Comparison of ENCODE assay signal across 16 cellular contexts in genomic region chr16:89412811-89413210, GRCh38.
DNase-seq lines count a peak whose midpoint lies in the region; ATAC-seq and TF ChIP-seq lines count a peak whose summit lies in the region.
"Had no signal": no experiment of that assay in that cellular context is flagged by ENCODE, and none has a peak within 500 bp of the region (broad histone marks: within the 10 kb centered on the region; RNA-seq: fewer than 3 reads in every experiment).

No MANE protein-coding gene starts in this region.

- H3F3A ChIP-seq in SK-N-SH (replicated peaks; ENCODE audit: insufficient read depth), result peaks cover 14% of the 10 kb centered on the region

- 94% methylated on average over 4 of the region's 4 CpGs for WGBS in SK-N-SH (ENCODE audit: low lambda C conversion rate)

- no peak for TF ChIP-seq EP300 in SK-N-SH (IDR thresholded peaks at IDR 0.05; ENCODE audit: borderline replicate concordance in 1 of 2, low read depth in 1 of 2, low read length in 1 of 2)

- H3K4me1 Mint-ChIP-seq in HFFc6 (ENCODE audit: low read depth) (peaks cover 57% of the 10 kb centered on the region), chondrocyte (ENCODE audit: low read depth) (peaks cover 79% of the 10 kb centered on the region)
- peaks cover 37 to 87% (median 86%) of the 10 kb centered on the region in 4 donors for H3K4me1 Mint-ChIP-seq in naive thymus-derived CD8-positive, alpha-beta T cell

- ATAC-seq in SK-N-SH treated with all-trans-retinoic acid at 6 μM for 48 hours, result no peak
- no peak for ATAC-seq in naive thymus-derived CD8-positive, alpha-beta T cell
- ATAC-seq in HG03571 (IDR thresholded peaks at IDR 0.05; ENCODE audit: unreplicated experiment), result no peak

- peaks cover 29 to 52% of the 10 kb centered on the region in 2 experiments for H3K4me1 ChIP-seq in SK-N-SH (ENCODE audit: control insufficient read depth in 1 of 2, insufficient read depth in 2 of 2, low read depth in 1 of 2, low read length in 1 of 2)

- no peak overlapping the region for H3K4me3 ChIP-seq in SK-N-SH (ENCODE audit: low read depth in 2 of 2, low read length in 1 of 2)
- H3K4me3 ChIP-seq: lung, ovary, SJSA1 had no signal

- 0 out of 2 replicates have a peak overlapping the region, but pooled peaks have one; percentile 11 for H3K4me2 ChIP-seq in SK-N-SH
- H3K4me2 ChIP-seq: KMS-11 had no signal

- peaks cover 95% of the 10 kb centered on the region for H3K79me2 ChIP-seq in SK-N-SH (ENCODE audit: insufficient read depth)

- H3K36me3 Mint-ChIP-seq in HFFc6 (ENCODE audit: low read depth) (no peaks in the 10 kb centered on the region; the same call in 1 of the 2 replicates), chondrocyte (ENCODE audit: low read depth) (no peaks in the 10 kb centered on the region)
- peaks cover 0 to 23% (median 4%) of the 10 kb centered on the region in 3 donors for H3K36me3 Mint-ChIP-seq in naive thymus-derived CD8-positive, alpha-beta T cell

- TF ChIP-seq RAD21 in SK-N-SH (IDR thresholded peaks at IDR 0.05; ENCODE audit: low read length), result no peak

- CTCF ChIA-PET in SK-N-SH (lab: Yijun Ruan, JAX), result no interaction called here

- peak overlapping the region in 1 of 2 experiments; percentile 17; a peak in 1 of 4 replicates for H3K27ac ChIP-seq in SK-N-SH (ENCODE audit: low read depth in 2 of 2, low read length in 1 of 2)
- H3K27ac ChIP-seq: brain microvascular endothelial cell, KMS-11, ovary, SJSA1 had no signal

- no peaks in the 10 kb centered on the region for H3K36me3 ChIP-seq in SK-N-SH (replicated peaks in 1 of 2; ENCODE audit: control insufficient read depth in 1 of 2, insufficient read depth in 2 of 2, low read length in 1 of 2)
- H3K36me3 ChIP-seq: brain microvascular endothelial cell, ovary had no signal

- no peaks in the 10 kb centered on the region for H3K27me3 ChIP-seq in SK-N-SH (ENCODE audit: insufficient read depth)
- H3K27me3 ChIP-seq: brain microvascular endothelial cell, ovary, SJSA1 had no signal

- H3K9me2 ChIP-seq in SK-N-SH, result no peaks in the 10 kb centered on the region

- no peak overlapping the region for H3K4me3 Mint-ChIP-seq in HFFc6
- no peak overlapping the region for H3K4me3 Mint-ChIP-seq in chondrocyte (ENCODE audit: unreplicated experiment)
- peak overlapping the region in 6 of 10 donors; percentile 15 to 62 (median 33) for H3K4me3 Mint-ChIP-seq in naive thymus-derived CD8-positive, alpha-beta T cell

- H3K27me3 Mint-ChIP-seq in HFFc6 (ENCODE audit: insufficient read depth), result peaks cover 3% of the 10 kb centered on the region; the same call in 1 of the 2 replicates
- no peaks in the 10 kb centered on the region for H3K27me3 Mint-ChIP-seq in chondrocyte (ENCODE audit: low read depth)
- H3K27me3 Mint-ChIP-seq in naive thymus-derived CD8-positive, alpha-beta T cell, result no peaks in the 10 kb centered on the region

- TF ChIP-seq CTCF in SK-N-SH (IDR thresholded peaks at IDR 0.05), result no peak
- no peak for TF ChIP-seq CTCF in HFFc6 (IDR thresholded peaks at IDR 0.05)
- no peak for TF ChIP-seq CTCF in chondrocyte (IDR thresholded peaks at IDR 0.05)

- no peaks in the 10 kb centered on the region for H3K9me3 ChIP-seq in SK-N-SH
- H3K9me3 ChIP-seq: ovary, SJSA1 had no signal

- H3K27ac Mint-ChIP-seq in HFFc6 (peak overlapping the region; percentile 46), chondrocyte (ENCODE audit: unreplicated experiment) (peak overlapping the region; percentile 78)
- H3K27ac Mint-ChIP-seq in naive thymus-derived CD8-positive, alpha-beta T cell, result peak overlapping the region; percentile 40 to 92 (median 80)

- no peak overlapping the region for H2AFZ ChIP-seq in SK-N-SH (ENCODE audit: low read depth)

- DNase-seq in SK-N-SH (peak; percentile 61), HFFc6 (no peak), chondrocyte (ENCODE audit: low spot score) (no peak), NCI-H526 treated with DMSO at 0.1 percent for 48 hours (lab: John Stamatoyannopoulos, UW) (no peak), COR-L47 (lab: John Stamatoyannopoulos, UW) (no peak)
- no peak for DNase-seq in naive thymus-derived CD8-positive, alpha-beta T cell
- DNase-seq: activated CD4-positive, CD25-positive, alpha-beta regulatory T cell; brain microvascular endothelial cell; DMS53; NCI-H1694 treated with DMSO at 0.1 percent for 48 hours had no signal

- POLR2A ChIA-PET in SK-N-SH (lab: Yijun Ruan, JAX), result no interaction called here
- POLR2A ChIA-PET in naive thymus-derived CD8-positive, alpha-beta T cell (lab: Charles Lee), result interaction anchor here (0.9 kb wide), 1 partner anchor 9 kb away, joined by 3 read pairs; no protein-coding TSS in a partner anchor

- H3K9me3 Mint-ChIP-seq in HFFc6, result no peaks in the 10 kb centered on the region
- no peaks in the 10 kb centered on the region for H3K9me3 Mint-ChIP-seq in chondrocyte (ENCODE audit: low read depth)
- no peaks in the 10 kb centered on the region for H3K9me3 Mint-ChIP-seq in naive thymus-derived CD8-positive, alpha-beta T cell

- peaks cover 100% of the 10 kb centered on the region for H4K20me1 ChIP-seq in SK-N-SH (ENCODE audit: insufficient read depth)

- H3K9ac ChIP-seq in SK-N-SH, result no peak overlapping the region
- H3K9ac ChIP-seq: KMS-11 had no signal

TF ChIP-seq in SK-N-SH, 30 proteins besides CTCF, POLR2A, EP300 and RAD21:
- TF ChIP-seq NRF1 (IDR thresholded peaks at IDR 0.05; ENCODE audit: low read depth, low read length) (no peak), NFIC (IDR thresholded peaks at IDR 0.05; ENCODE audit: borderline replicate concordance) (no peak)

TF ChIP-seq in SK-N-SH treated with all-trans-retinoic acid at 6 μM for 48 hours, 23 proteins besides CTCF, POLR2A, EP300 and RAD21:
- TF ChIP-seq ESRRG (CRISPR knock-in tag; IDR thresholded peaks at IDR 0.05) (no peak), GLIS3 (CRISPR knock-in tag; IDR thresholded peaks at IDR 0.05) (no peak), OSR1 (CRISPR knock-in tag; IDR thresholded peaks at IDR 0.05) (no peak), ZC3H10 (CRISPR knock-in tag; IDR thresholded peaks at IDR 0.05) (no peak), TCF4 (CRISPR knock-in tag; IDR thresholded peaks at IDR 0.05; ENCODE audit: borderline replicate concordance) (no peak), CREB5 (CRISPR knock-in tag; IDR thresholded peaks at IDR 0.05; ENCODE audit: low read depth) (no peak), ZNF565 (CRISPR knock-in tag; conservative IDR thresholded peaks at IDR 0.05; ENCODE audit: low read depth) (no peak), ARNTL (CRISPR knock-in tag; IDR thresholded peaks at IDR 0.05; ENCODE audit: borderline replicate concordance, low read depth) (no peak), ZNF70 (CRISPR knock-in tag; IDR thresholded peaks at IDR 0.05) (no peak), ZNF8 (CRISPR knock-in tag; IDR thresholded peaks at IDR 0.05) (no peak), CSRNP3 (CRISPR knock-in tag; IDR thresholded peaks at IDR 0.05) (no peak), POU6F1 (CRISPR knock-in tag; IDR thresholded peaks at IDR 0.05; ENCODE audit: borderline replicate concordance, low read depth) (no peak)

Comparison
In these comparisons a context has a peak if more than half of its experiments do, and no peak if none do; other contexts are left out.
1. H3K4me3 Mint-ChIP-seq: peak in naive thymus-derived CD8-positive, alpha-beta T cell (6 of 10); none in HFFc6 (single experiment) and chondrocyte (single experiment).
2. Peak in every context shown above with its lines, with median percentiles within 50 percentile points of each other: H3K27ac Mint-ChIP-seq.